7 cellular contexts compared by ENCODE assay signal in genomic region chr2:176122266-176122632, GRCh38. TPM values are rescaled to one million over a fixed set of nuclear protein-coding genes. Genes with fewer than 3 reads are reported as not detected.
DNase-seq lines count a peak whose midpoint lies in the region; ATAC-seq and TF ChIP-seq lines count a peak whose summit lies in the region.

No MANE protein-coding gene starts in this region.

- peak; percentile 29 for ATAC-seq in GM23338
- ATAC-seq in activated CD8-positive, alpha-beta T cell treated with anti-CD3 and anti-CD28 coated beads, Interleukin-2, amount 10 ng/mL, durations not matched to agents 7 days and 5 days: no peak

- no peaks in the 10 kb centered on the region for H3K9me2 ChIP-seq in GM23338 (ENCODE audit: insufficient read depth)

- peak overlapping the region; percentile 76 for H3K4me2 ChIP-seq in GM23338
- peak overlapping the region; percentile 87 for H3K4me2 ChIP-seq in smooth muscle cell

- H3K4me1 ChIP-seq in GM23338 (ENCODE audit: insufficient read depth) (peaks cover 13% of the 10 kb centered on the region), smooth muscle cell (ENCODE audit: low read depth) (no peaks in the 10 kb centered on the region)

- WGBS in smooth muscle cell (ENCODE audit: low lambda C conversion rate): 2% methylated on average over 34 of the region's 38 CpGs

- no peaks in the 10 kb centered on the region for H3K9me3 ChIP-seq in smooth muscle cell (replicated peaks; ENCODE audit: low read depth)

- H2AFZ ChIP-seq in GM23338: peak overlapping the region; percentile 66; the same call in 1 of the 2 replicates
- H2AFZ ChIP-seq in smooth muscle cell (ENCODE audit: low read depth): no peak overlapping the region

- H3K4me3 Mint-ChIP-seq in GM23338: peak overlapping the region; percentile 64
- H3K4me3 Mint-ChIP-seq in activated CD8-positive, alpha-beta T cell treated with anti-CD3 and anti-CD28 coated beads, Interleukin-2, amount 10 ng/mL, durations not matched to agents 7 days and 5 days: peak overlapping the region; percentile 43

- H3K79me2 ChIP-seq in GM23338 (replicated peaks; ENCODE audit: insufficient read depth): no peaks in the 10 kb centered on the region
- no peaks in the 10 kb centered on the region for H3K79me2 ChIP-seq in smooth muscle cell (ENCODE audit: low read depth)

- H3K36me3 Mint-ChIP-seq in GM23338 (ENCODE audit: low read depth): peaks cover 3% of the 10 kb centered on the region; the same call in 1 of the 3 replicates
- H3K36me3 Mint-ChIP-seq in activated CD8-positive, alpha-beta T cell treated with anti-CD3 and anti-CD28 coated beads, Interleukin-2, amount 10 ng/mL, durations not matched to agents 7 days and 5 days (ENCODE audit: low read depth): peaks cover 6% of the 10 kb centered on the region

- peaks cover 99% of the 10 kb centered on the region for H3K27me3 Mint-ChIP-seq in GM23338 (ENCODE audit: insufficient read depth, low read depth, poor library complexity)
- peaks cover 81% of the 10 kb centered on the region for H3K27me3 Mint-ChIP-seq in activated CD8-positive, alpha-beta T cell treated with anti-CD3 and anti-CD28 coated beads, Interleukin-2, amount 10 ng/mL, durations not matched to agents 7 days and 5 days (ENCODE audit: low read depth)

- POLR2A ChIA-PET in activated CD8-positive, alpha-beta T cell treated with anti-CD3 and anti-CD28 coated beads, Interleukin-2, amount 10 ng/mL, durations not matched to agents 7 days and 5 days (lab: Charles Lee): no interaction called here

- H3K4me1 Mint-ChIP-seq in GM23338: peaks cover 12% of the 10 kb centered on the region
- H3K4me1 Mint-ChIP-seq in activated CD8-positive, alpha-beta T cell treated with anti-CD3 and anti-CD28 coated beads, Interleukin-2, amount 10 ng/mL, durations not matched to agents 7 days and 5 days (ENCODE audit: low read depth): peaks cover 2% of the 10 kb centered on the region

- H3K27ac ChIP-seq in GM23338 (ENCODE audit: low read depth): no peak overlapping the region
- H3K27ac ChIP-seq in smooth muscle cell (ENCODE audit: low read depth): no peak overlapping the region

- no peak overlapping the region for H3K9ac ChIP-seq in smooth muscle cell (ENCODE audit: low read depth)

- H3K27me3 ChIP-seq in GM23338 (ENCODE audit: insufficient read depth): peaks cover 100% of the 10 kb centered on the region
- H3K27me3 ChIP-seq in kidney epithelial cell (ENCODE audit: control insufficient read depth, insufficient read depth, low read length): peaks cover 2% of the 10 kb centered on the region
- H3K27me3 ChIP-seq in smooth muscle cell (ENCODE audit: low read depth): peaks cover 100% of the 10 kb centered on the region

- H3F3A ChIP-seq in GM23338 (replicated peaks; ENCODE audit: low read depth): peaks cover 38% of the 10 kb centered on the region; the same call in 1 of the 2 replicates
- H3F3A ChIP-seq in smooth muscle cell (ENCODE audit: low read depth): no peaks in the 10 kb centered on the region

- H3K4me3 ChIP-seq in GM23338 (peak overlapping the region; percentile 53), kidney epithelial cell (ENCODE audit: low read depth, low read length) (peak overlapping the region; percentile 59), smooth muscle cell (peak overlapping the region; percentile 45)

- no peak for DNase-seq in GM23338 (ENCODE audit: low spot score)
- no peak for DNase-seq in activated CD8-positive, alpha-beta T cell treated with anti-CD3 and anti-CD28 coated beads, Interleukin-2, amount 10 ng/mL, durations not matched to agents 7 days and 5 days
- DNase-seq in kidney epithelial cell (ENCODE audit: low read depth): no peak
- no peak for DNase-seq in smooth muscle cell (lab: John Stamatoyannopoulos, UW; ENCODE audit: unreplicated experiment)
- no peak for DNase-seq in inferior parietal cortex (ENCODE audit: extremely low spot score)
- DNase-seq in HK-2 (ENCODE audit: unreplicated experiment): no peak
- DNase-seq in activated CD4-positive, CD25-positive, alpha-beta regulatory T cell treated with anti-CD3 and anti-CD28 coated beads, Interleukin-2, amount 50 U/mL, for 72 hours: no peak

- no peak for TF ChIP-seq CTCF in GM23338 (conservative IDR thresholded peaks at IDR 0.05; ENCODE audit: low read depth in 2 of 2)
- TF ChIP-seq CTCF in kidney epithelial cell (IDR thresholded peaks at IDR 0.05; ENCODE audit: insufficient read depth, low read length, poor library complexity, severe bottlenecking): no peak
- no peak for TF ChIP-seq CTCF in smooth muscle cell (IDR thresholded peaks at IDR 0.05; ENCODE audit: borderline replicate concordance, insufficient read depth, poor library complexity, severe bottlenecking)

- H3K27ac Mint-ChIP-seq in GM23338: no peak overlapping the region
- no peak overlapping the region for H3K27ac Mint-ChIP-seq in activated CD8-positive, alpha-beta T cell treated with anti-CD3 and anti-CD28 coated beads, Interleukin-2, amount 10 ng/mL, durations not matched to agents 7 days and 5 days

- peaks cover 15% of the 10 kb centered on the region for H3K9me3 Mint-ChIP-seq in GM23338
- peaks cover 1% of the 10 kb centered on the region for H3K9me3 Mint-ChIP-seq in activated CD8-positive, alpha-beta T cell treated with anti-CD3 and anti-CD28 coated beads, Interleukin-2, amount 10 ng/mL, durations not matched to agents 7 days and 5 days (ENCODE audit: insufficient read depth)

- no peaks in the 10 kb centered on the region for H3K36me3 ChIP-seq in GM23338 (ENCODE audit: insufficient read depth)
- H3K36me3 ChIP-seq in kidney epithelial cell (ENCODE audit: control insufficient read depth, insufficient read depth, low read length): no peaks in the 10 kb centered on the region
- H3K36me3 ChIP-seq in smooth muscle cell (ENCODE audit: low read depth): no peaks in the 10 kb centered on the region

- H4K20me1 ChIP-seq in GM23338 (replicated peaks; ENCODE audit: insufficient read depth) (peaks cover 31% of the 10 kb centered on the region), smooth muscle cell (ENCODE audit: low read depth) (peaks cover 71% of the 10 kb centered on the region)

- CTCF ChIA-PET in activated CD8-positive, alpha-beta T cell treated with anti-CD3 and anti-CD28 coated beads, Interleukin-2, amount 10 ng/mL, durations not matched to agents 7 days and 5 days (lab: Charles Lee): interaction anchor here (1.6 to 2.3 kb wide), 3 partner anchors 9 to 40 kb away, joined by 3 to 6 read pairs (median 5); no protein-coding TSS in a partner anchor

TF ChIP-seq in GM23338, 12 proteins besides CTCF, POLR2A, EP300 and RAD21 (continues in another document):
- TF ChIP-seq NANOG (IDR thresholded peaks at IDR 0.05; ENCODE audit: borderline replicate concordance) (no peak), ETS1 (IDR thresholded peaks at IDR 0.05) (no peak), EZH2phosphoT487 (IDR thresholded peaks at IDR 0.05; ENCODE audit: unreplicated experiment) (peak; percentile 12), ZNF331 (CRISPR knock-in tag; IDR thresholded peaks at IDR 0.05; ENCODE audit: low read depth) (no peak)

RNA-seq across cellular contexts. Expression of gene HOXD9, which starts 0.3 kb away (rescaled TPM):
- total RNA-seq in GM23338 (2014; rRNA removed; shearing (Covaris generic)): not detected in 2 replicates
- polyA plus RNA-seq in GM23338 (2016; fragmentation: Nextera tagmentation; extraction: Ambion mirVana) (not detected in 2 replicates), smooth muscle cell (1.4 and 2.2 TPM in 2 replicates)
- not detected for total RNA-seq in activated CD8-positive, alpha-beta T cell treated with anti-CD3 and anti-CD28 coated beads, Interleukin-2, amount 10 ng/mL, durations not matched to agents 7 days and 5 days
- total RNA-seq in kidney epithelial cell (11.6 and 12.2 TPM in 2 replicates), smooth muscle cell (0.45 and 0.49 TPM in 2 replicates)

RNA-seq across cellular contexts. Expression of gene HOXD10, which starts 5.7 kb away (rescaled TPM):
- not detected in 2 replicates for total RNA-seq in GM23338 (2014; rRNA removed; shearing (Covaris generic))
- not detected in 2 replicates for polyA plus RNA-seq in GM23338 (2016; fragmentation: Nextera tagmentation; extraction: Ambion mirVana)
- not detected for total RNA-seq in activated CD8-positive, alpha-beta T cell treated with anti-CD3 and anti-CD28 coated beads, Interleukin-2, amount 10 ng/mL, durations not matched to agents 7 days and 5 days
- 5.1 and 5.6 TPM in 2 replicates for total RNA-seq in kidney epithelial cell
- total RNA-seq in smooth muscle cell: 6.7 and 9.9 TPM in 2 replicates
- polyA plus RNA-seq in smooth muscle cell: 10.6 and 11.4 TPM in 2 replicates

RNA-seq across cellular contexts. Expression of gene HOXD8, which starts 7.3 kb away (rescaled TPM):
- not detected in 2 replicates for total RNA-seq in GM23338 (2014; rRNA removed; shearing (Covaris generic))
- polyA plus RNA-seq in GM23338 (2016; fragmentation: Nextera tagmentation; extraction: Ambion mirVana) (not detected in 2 replicates), smooth muscle cell (not detected in 2 replicates)
- total RNA-seq in activated CD8-positive, alpha-beta T cell treated with anti-CD3 and anti-CD28 coated beads, Interleukin-2, amount 10 ng/mL, durations not matched to agents 7 days and 5 days: not detected
- total RNA-seq in kidney epithelial cell (18.1 and 22.5 TPM in 2 replicates), smooth muscle cell (0.13 and 2.0 TPM in 2 replicates)

RNA-seq across cellular contexts. Expression of gene HOXD11, which starts 15.2 kb away (rescaled TPM):
- not detected in 2 replicates for total RNA-seq in GM23338 (2014; rRNA removed; shearing (Covaris generic))
- polyA plus RNA-seq in GM23338 (2016; fragmentation: Nextera tagmentation; extraction: Ambion mirVana) (not detected in 2 replicates), smooth muscle cell (7.9 and 9.0 TPM in 2 replicates)
- not detected for total RNA-seq in activated CD8-positive, alpha-beta T cell treated with anti-CD3 and anti-CD28 coated beads, Interleukin-2, amount 10 ng/mL, durations not matched to agents 7 days and 5 days
- total RNA-seq in kidney epithelial cell (5.4 and 16.3 TPM in 2 replicates), smooth muscle cell (4.4 and 9.8 TPM in 2 replicates)

RNA-seq across cellular contexts. Expression of gene HOXD12, which starts 22.7 kb away (rescaled TPM):
- not detected in 2 replicates for total RNA-seq in GM23338 (2014; rRNA removed; shearing (Covaris generic))
- polyA plus RNA-seq in GM23338 (2016; fragmentation: Nextera tagmentation; extraction: Ambion mirVana): not detected in 2 replicates
- total RNA-seq in activated CD8-positive, alpha-beta T cell treated with anti-CD3 and anti-CD28 coated beads, Interleukin-2, amount 10 ng/mL, durations not matched to agents 7 days and 5 days: not detected
- total RNA-seq in kidney epithelial cell: not detected in 2 replicates
- 0.54 TPM in 1 of 2 replicates, not detected in the other for total RNA-seq in smooth muscle cell
- not detected in 2 replicates for polyA plus RNA-seq in smooth muscle cell
